23 cellular contexts compared by ENCODE assay signal in genomic region chrX:42752730-42753129, GRCh38. TPM values are rescaled to one million over a fixed set of nuclear protein-coding genes. Genes with fewer than 3 reads are reported as not detected.
DNase-seq lines count a peak whose midpoint lies in the region; ATAC-seq and TF ChIP-seq lines count a peak whose summit lies in the region.
"Had no signal": no experiment of that assay in that cellular context is flagged by ENCODE, and none has a peak within 500 bp of the region (broad histone marks: within the 10 kb centered on the region; RNA-seq: fewer than 3 reads in every experiment).

No MANE protein-coding gene starts in this region.

- H3K36me3 ChIP-seq in Karpas-422 (ENCODE audit: insufficient read depth, low read length) (no peaks in the 10 kb centered on the region), neural progenitor cell (no peaks in the 10 kb centered on the region)
- H3K36me3 ChIP-seq: BLaER1 treated with 17β-estradiol and CSF1 and Interleukin-3, amounts not matched to agents 10 nM and 100 nM had no signal

- no peak overlapping the region for H2AFZ ChIP-seq in Karpas-422 (ENCODE audit: low read length)
- no peak overlapping the region for H2AFZ ChIP-seq in neural progenitor cell (replicated peaks)

- H3K27ac Mint-ChIP-seq in neural progenitor cell, result no peak overlapping the region
- H3K27ac Mint-ChIP-seq: CD8-positive, alpha-beta T cell had no signal

- H3K4me1 ChIP-seq in Karpas-422 (ENCODE audit: low read length) (no peaks in the 10 kb centered on the region), neural progenitor cell (no peaks in the 10 kb centered on the region)
- H3K4me1 ChIP-seq: A549; BLaER1 treated with 17β-estradiol and CSF1 and Interleukin-3, amounts not matched to agents 10 nM and 100 nM had no signal

- ATAC-seq in HG03095 (IDR thresholded peaks at IDR 0.05; ENCODE audit: unreplicated experiment), result no peak
- ATAC-seq: A549; CD8-positive, alpha-beta T cell; HepG2; Panc1 had no signal

- no peak overlapping the region for H3K4me2 ChIP-seq in Karpas-422 (ENCODE audit: low read depth, low read length, poor library complexity, severe bottlenecking)
- no peak overlapping the region for H3K4me2 ChIP-seq in neural progenitor cell
- H3K4me2 ChIP-seq: A549; BLaER1 treated with 17β-estradiol and CSF1 and Interleukin-3, amounts not matched to agents 10 nM and 100 nM had no signal

- no peaks in the 10 kb centered on the region for H3K9me3 Mint-ChIP-seq in neural progenitor cell
- H3K9me3 Mint-ChIP-seq: CD8-positive, alpha-beta T cell had no signal

- H3K9me2 ChIP-seq in Karpas-422 (replicated peaks; ENCODE audit: insufficient read depth, low read length), result no peaks in the 10 kb centered on the region

- H3K27me3 ChIP-seq in Karpas-422 (ENCODE audit: low read length), result no peaks in the 10 kb centered on the region
- no peaks in the 10 kb centered on the region for H3K27me3 ChIP-seq in neural progenitor cell

- H3K4me3 Mint-ChIP-seq in neural progenitor cell, result no peak overlapping the region
- H3K4me3 Mint-ChIP-seq: CD8-positive, alpha-beta T cell had no signal

- peak; percentile 30 for DNase-seq in EH (ENCODE audit: low read depth)
- DNase-seq in Karpas-422, result peak; percentile 14
- peak; percentile 2 for DNase-seq in fibroblast of gingiva (ENCODE audit: low read depth)
- DNase-seq in neural progenitor cell (ENCODE audit: low spot score), result peak; percentile 11
- no peak for DNase-seq in caudate nucleus (lab: John Stamatoyannopoulos, UW)
- no peak for DNase-seq in NCI-H524 treated with DMSO at 0.1 percent for 48 hours (lab: John Stamatoyannopoulos, UW)
- DNase-seq: Calu3; CD8-positive, alpha-beta T cell; DMS79; HCEC 1CT; KBM-7; NCI-H1417; NCI-H187 treated with DMSO at 0.1 percent for 48 hours; NCI-H345; NCI-H526; SW 1271 had no signal

- no peaks in the 10 kb centered on the region for H3K36me3 Mint-ChIP-seq in neural progenitor cell
- H3K36me3 Mint-ChIP-seq: CD8-positive, alpha-beta T cell had no signal

- no peaks in the 10 kb centered on the region for H4K20me1 ChIP-seq in Karpas-422 (ENCODE audit: insufficient read depth, low read depth, low read length)
- H4K20me1 ChIP-seq in neural progenitor cell (ENCODE audit: low read depth), result no peaks in the 10 kb centered on the region

- H3K27ac ChIP-seq in Karpas-422 (ENCODE audit: low read length) (no peak overlapping the region), neural progenitor cell (no peak overlapping the region), caudate nucleus (ENCODE audit: low read depth, low read length) (no peak overlapping the region)
- H3K27ac ChIP-seq: A549; BLaER1 treated with 17β-estradiol and CSF1 and Interleukin-3, amounts not matched to agents 10 nM and 100 nM had no signal

- no peaks in the 10 kb centered on the region for H3K4me1 Mint-ChIP-seq in neural progenitor cell

- H3K9me3 ChIP-seq in Karpas-422 (ENCODE audit: low read length) (peaks cover 3% of the 10 kb centered on the region), neural progenitor cell (ENCODE audit: low read depth) (no peaks in the 10 kb centered on the region)
- H3K9me3 ChIP-seq: A549; BLaER1 treated with 17β-estradiol and CSF1 and Interleukin-3, amounts not matched to agents 10 nM and 100 nM had no signal

- TF ChIP-seq CTCF in neural progenitor cell (IDR thresholded peaks at IDR 0.05), result no peak

- H3K4me3 ChIP-seq in Karpas-422 (ENCODE audit: low read length), result no peak overlapping the region
- H3K4me3 ChIP-seq in neural progenitor cell, result no peak overlapping the region
- H3K4me3 ChIP-seq: A549; BLaER1 treated with 17β-estradiol and CSF1 and Interleukin-3, amounts not matched to agents 10 nM and 100 nM had no signal

- no peaks in the 10 kb centered on the region for H3F3A ChIP-seq in neural progenitor cell (ENCODE audit: low read depth)

- peaks cover 2% of the 10 kb centered on the region for H3K27me3 Mint-ChIP-seq in neural progenitor cell (ENCODE audit: insufficient read depth, low read depth)

- no peaks in the 10 kb centered on the region for H3K79me2 ChIP-seq in Karpas-422 (ENCODE audit: low read length)
- H3K79me2 ChIP-seq in neural progenitor cell (ENCODE audit: low read depth), result no peaks in the 10 kb centered on the region

- H3K9ac ChIP-seq in Karpas-422 (ENCODE audit: low read length), result no peak overlapping the region
- H3K9ac ChIP-seq in neural progenitor cell, result no peak overlapping the region
- H3K9ac ChIP-seq: BLaER1 treated with 17β-estradiol and CSF1 and Interleukin-3, amounts not matched to agents 10 nM and 100 nM had no signal

RNA-seq across cellular contexts. Expression of gene PPP1R2C, which starts 25.2 kb away (rescaled TPM):
- total RNA-seq in Karpas-422 (2014; rRNA removed; shearing (Covaris generic); ENCODE audit: low replicate concordance), result not detected in 2 replicates
- not detected in 2 replicates for total RNA-seq in neural progenitor cell (ENCODE audit: low replicate concordance)
- total RNA-seq: Calu3; CD8-positive, alpha-beta T cell; G401; HepG2; SK-MEL-5 had no signal

Comparison
In these comparisons a context has a peak if more than half of its experiments do, and no peak if none do; other contexts are left out.
1. DNase-seq: peak in EH (single experiment), Karpas-422 (single experiment), fibroblast of gingiva (single experiment) and neural progenitor cell (single experiment); none in caudate nucleus (0 of 61) and NCI-H524 treated with DMSO at 0.1 percent for 48 hours (single experiment).